Comparison of ENCODE assay signal across 27 cellular contexts in the genomic region with DNA sequence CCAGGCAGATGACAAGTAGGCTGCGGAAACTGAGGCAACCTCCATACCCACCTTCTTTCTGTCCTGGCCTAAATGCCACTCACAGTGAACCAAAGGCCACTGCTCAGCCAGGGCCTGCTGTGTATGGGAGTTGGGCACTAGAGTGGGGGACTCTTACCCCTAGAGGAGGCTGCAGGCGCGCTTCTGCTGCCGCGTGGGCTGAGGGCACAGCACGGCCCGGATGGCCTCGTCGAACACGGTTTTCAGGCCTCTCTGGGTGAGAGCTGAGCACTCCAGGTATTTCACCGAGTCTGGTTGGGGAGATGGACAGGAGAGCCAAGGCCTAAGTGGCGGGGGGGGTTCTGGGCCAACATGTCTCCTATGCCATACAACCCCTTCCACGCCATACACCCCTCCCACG. TPM values are rescaled to one million over a fixed set of nuclear protein-coding genes. Genes with fewer than 3 reads are reported as not detected.
A peak's percentile ranks its signal among the peaks of the same experiment; 100 is the strongest.
DNase-seq lines count a peak whose midpoint lies in the region; ATAC-seq and TF ChIP-seq lines count a peak whose summit lies in the region.
"Had no signal": no experiment of that assay in that cellular context is flagged by ENCODE, and none has a peak within 500 bp of the region (broad histone marks: within the 10 kb centered on the region; RNA-seq: fewer than 3 reads in every experiment).

No MANE protein-coding gene starts in this region.

- no peaks in the 10 kb centered on the region for H4K20me1 ChIP-seq in HCT116 (ENCODE audit: insufficient read depth)

- no peak overlapping the region for H3K4me3 Mint-ChIP-seq in activated CD8-positive, alpha-beta memory T cell treated with anti-CD3 and anti-CD28 coated beads, Interleukin-2, amount 10 ng/mL, durations not matched to agents 7 days and 5 days
- peak overlapping the region; percentile 92 for H3K4me3 Mint-ChIP-seq in activated T-helper 17 cell treated with anti-CD3 and anti-CD28 coated beads, Interleukin-2, amount 50 U/mL, for 72 hours
- H3K4me3 Mint-ChIP-seq in nephron progenitor cell, result no peak overlapping the region
- H3K4me3 Mint-ChIP-seq: CD14-positive monocyte, H9, nephron had no signal

- peaks cover 0 to under 1% of the 10 kb centered on the region in 2 experiments; a peak in 1 of 4 replicates for H3K9me3 ChIP-seq in HCT116 (ENCODE audit: control insufficient read depth in 1 of 2, insufficient read depth in 1 of 2, low read depth in 1 of 2, low read length in 2 of 2)
- no peaks in the 10 kb centered on the region for H3K9me3 ChIP-seq in uterus
- H3K9me3 ChIP-seq: ascending aorta, gastroesophageal sphincter, MG63, prostate gland had no signal

- BruUV-seq in HCT116 (replicated peaks; lab: Mats Ljungman, UMichigan), result no TSS peak

- POLR2A ChIA-PET in HCT116 (lab: Charles Lee), result no interaction called here

- H3K27me3 Mint-ChIP-seq in activated CD8-positive, alpha-beta memory T cell treated with anti-CD3 and anti-CD28 coated beads, Interleukin-2, amount 10 ng/mL, durations not matched to agents 7 days and 5 days, result no peaks in the 10 kb centered on the region
- H3K27me3 Mint-ChIP-seq in activated T-helper 17 cell treated with anti-CD3 and anti-CD28 coated beads, Interleukin-2, amount 50 U/mL, for 72 hours, result no peaks in the 10 kb centered on the region
- peaks cover 20% of the 10 kb centered on the region for H3K27me3 Mint-ChIP-seq in nephron progenitor cell (ENCODE audit: low read depth, poor library complexity)

- RAD21 ChIA-PET in HCT116 (lab: Charles Lee; ENCODE audit: low non-redundant PET in 1 of 2, low total read pairs in 2 of 2, uncharacterized antibody in 2 of 2, unreplicated experiment in 2 of 2), result no interaction called here

- peak overlapping the region; percentile 96 for H3K27ac Mint-ChIP-seq in activated CD8-positive, alpha-beta memory T cell treated with anti-CD3 and anti-CD28 coated beads, Interleukin-2, amount 10 ng/mL, durations not matched to agents 7 days and 5 days
- H3K27ac Mint-ChIP-seq in activated T-helper 17 cell treated with anti-CD3 and anti-CD28 coated beads, Interleukin-2, amount 50 U/mL, for 72 hours, result peak overlapping the region; percentile 91
- peak overlapping the region; percentile 27 for H3K27ac Mint-ChIP-seq in nephron progenitor cell
- H3K27ac Mint-ChIP-seq: H9, nephron had no signal

- no peak for ATAC-seq in activated CD8-positive, alpha-beta memory T cell treated with anti-CD3 and anti-CD28 coated beads, Interleukin-2, amount 10 ng/mL, durations not matched to agents 7 days and 5 days
- no peak for ATAC-seq in HCT116
- ATAC-seq in activated T-helper 17 cell treated with anti-CD3 and anti-CD28 coated beads, Interleukin-2, amount 50 U/mL, for 72 hours (replicated peaks), result no peak
- ATAC-seq: gastroesophageal sphincter, HepG2, PC-3 had no signal

- TF ChIP-seq CTCF in HCT116 (IDR thresholded peaks at IDR 0.05 in 2 of 3, conservative IDR thresholded peaks at IDR 0.05 in 1 of 3; ENCODE audit: borderline replicate concordance in 1 of 3, insufficient read depth in 1 of 3, low read depth in 2 of 3, low read length in 2 of 3), result no peak
- no peak for TF ChIP-seq CTCF in nephron progenitor cell (IDR thresholded peaks at IDR 0.05)
- TF ChIP-seq CTCF in uterus (IDR thresholded peaks at IDR 0.05), result no peak

- H3K9me2 ChIP-seq in HCT116 (ENCODE audit: insufficient read depth), result no peaks in the 10 kb centered on the region

- peaks cover 90% of the 10 kb centered on the region for H3K4me1 Mint-ChIP-seq in activated CD8-positive, alpha-beta memory T cell treated with anti-CD3 and anti-CD28 coated beads, Interleukin-2, amount 10 ng/mL, durations not matched to agents 7 days and 5 days
- peaks cover 69% of the 10 kb centered on the region for H3K4me1 Mint-ChIP-seq in activated T-helper 17 cell treated with anti-CD3 and anti-CD28 coated beads, Interleukin-2, amount 50 U/mL, for 72 hours
- peaks cover 23% of the 10 kb centered on the region for H3K4me1 Mint-ChIP-seq in nephron progenitor cell

- H3K27me3 ChIP-seq in HCT116 (ENCODE audit: insufficient read depth, low read length) (no peaks in the 10 kb centered on the region), uterus (no peaks in the 10 kb centered on the region)
- H3K27me3 ChIP-seq: ascending aorta, MG63 had no signal

- H2AFZ ChIP-seq in HCT116 (ENCODE audit: low read depth, low read length, poor library complexity, severe bottlenecking), result no peak overlapping the region

- H3K4me1 ChIP-seq in HCT116 (ENCODE audit: control insufficient read depth in 1 of 2, insufficient read depth in 2 of 2, low read length in 2 of 2) (peaks cover 24 to 41% of the 10 kb centered on the region in 2 experiments), uterus (no peaks in the 10 kb centered on the region)
- H3K4me1 ChIP-seq: ascending aorta, prostate gland had no signal

- TF ChIP-seq RAD21 in HCT116 (IDR thresholded peaks at IDR 0.05; ENCODE audit: low read depth), result no peak

- H3K4me3 ChIP-seq in HCT116 (replicated peaks in 1 of 2; ENCODE audit: low read depth in 1 of 2, low read length in 2 of 2) (no peak overlapping the region), uterus (no peak overlapping the region)
- H3K4me3 ChIP-seq: ascending aorta, gastroesophageal sphincter, MG63, prostate gland had no signal

- DNase-seq in activated CD8-positive, alpha-beta memory T cell treated with anti-CD3 and anti-CD28 coated beads, Interleukin-2, amount 10 ng/mL, durations not matched to agents 7 days and 5 days, result no peak
- DNase-seq in activated CD8-positive, alpha-beta memory T cell treated with anti-CD3 and anti-CD28 coated beads, Interleukin-2, amount 50 U/mL, for 4 hours, result no peak
- no peak for DNase-seq in HCT116 (ENCODE audit: low read depth, low spot score)
- DNase-seq in nephron progenitor cell, result no peak
- no peak for DNase-seq in NCI-H146 (lab: John Stamatoyannopoulos, UW)
- DNase-seq in mesenteric fat pad (ENCODE audit: low spot score), result no peak
- DNase-seq in uterus, result no peak
- DNase-seq: activated CD4-positive, CD25-positive, alpha-beta regulatory T cell treated with anti-CD3 and anti-CD28 coated beads, Interleukin-2, amount 50 U/mL, for 72 hours; DMS53; H9; kidney glomerular epithelial cell; MG63; NCI-H1694; PC-3; stimulated activated CD4-positive, alpha-beta T cell treated with anti-CD3 and anti-CD28 coated beads, Interleukin-2, amount 100 ng/mL, for 48 hours; T1000 had no signal

- H3K36me3 Mint-ChIP-seq in activated CD8-positive, alpha-beta memory T cell treated with anti-CD3 and anti-CD28 coated beads, Interleukin-2, amount 10 ng/mL, durations not matched to agents 7 days and 5 days, result peaks cover 84% of the 10 kb centered on the region
- H3K36me3 Mint-ChIP-seq in activated T-helper 17 cell treated with anti-CD3 and anti-CD28 coated beads, Interleukin-2, amount 50 U/mL, for 72 hours (ENCODE audit: low read depth), result peaks cover 95% of the 10 kb centered on the region
- no peaks in the 10 kb centered on the region for H3K36me3 Mint-ChIP-seq in nephron progenitor cell (ENCODE audit: low read depth)

- no peaks in the 10 kb centered on the region for H3K79me2 ChIP-seq in HCT116 (ENCODE audit: insufficient read depth, low read length)

- CTCF ChIA-PET in activated CD8-positive, alpha-beta memory T cell treated with anti-CD3 and anti-CD28 coated beads, Interleukin-2, amount 10 ng/mL, durations not matched to agents 7 days and 5 days (lab: Charles Lee), result interaction anchor here (1.2 to 2.1 kb wide), 5 partner anchors 16 to 59 kb away, joined by 3 to 15 read pairs (median 5); no protein-coding TSS in a partner anchor
- CTCF ChIA-PET in HCT116 (lab: Charles Lee), result interaction anchor here (2.5 kb wide), 1 partner anchor 33 kb away, joined by 16 read pairs; no protein-coding TSS in a partner anchor

- H3K36me3 ChIP-seq in HCT116 (ENCODE audit: control insufficient read depth in 1 of 2, insufficient read depth in 2 of 2, low read length in 2 of 2), result peaks cover 0 to 7% of the 10 kb centered on the region in 2 experiments; a peak in 1 of 4 replicates
- no peaks in the 10 kb centered on the region for H3K36me3 ChIP-seq in uterus
- H3K36me3 ChIP-seq: ascending aorta, gastroesophageal sphincter, MG63, prostate gland had no signal

- intact Hi-C loops in HCT116 (cut with micrococcal nuclease), result no loop called here
- intact Hi-C loops in uterus (cut with DNase I; ENCODE audit: low total_unique reads), result no loop called here

- H3K4me2 ChIP-seq in HCT116 (ENCODE audit: low read length), result no peak overlapping the region

- no peak for TF ChIP-seq POLR2A in HCT116 (IDR thresholded peaks at IDR 0.05; ENCODE audit: borderline replicate concordance, extremely low read depth, insufficient read depth, insufficient read length)
- no peak for TF ChIP-seq POLR2A in uterus (IDR thresholded peaks at IDR 0.05)

- peaks cover under 1% of the 10 kb centered on the region for H3K9me3 Mint-ChIP-seq in activated CD8-positive, alpha-beta memory T cell treated with anti-CD3 and anti-CD28 coated beads, Interleukin-2, amount 10 ng/mL, durations not matched to agents 7 days and 5 days (ENCODE audit: low read depth)
- peaks cover 4% of the 10 kb centered on the region for H3K9me3 Mint-ChIP-seq in activated T-helper 17 cell treated with anti-CD3 and anti-CD28 coated beads, Interleukin-2, amount 50 U/mL, for 72 hours
- peaks cover 3% of the 10 kb centered on the region for H3K9me3 Mint-ChIP-seq in nephron progenitor cell
- H3K9me3 Mint-ChIP-seq: H9, nephron had no signal

- no peak overlapping the region for H3K9ac ChIP-seq in HCT116 (ENCODE audit: low read length)

- H3K27ac ChIP-seq in HCT116 (ENCODE audit: low read depth, low read length) (no peak overlapping the region), uterus (no peak overlapping the region)
- H3K27ac ChIP-seq: ascending aorta, gastroesophageal sphincter, prostate gland had no signal

RNA-seq across cellular contexts. Expression of a gene that starts 14.2 kb away (rescaled TPM):
- total RNA-seq in activated CD8-positive, alpha-beta memory T cell treated with anti-CD3 and anti-CD28 coated beads, Interleukin-2, amount 10 ng/mL, durations not matched to agents 7 days and 5 days, result 1 to 10 TPM; 1.3 to 2.2 TPM
- total RNA-seq in HCT116 (2021; ENCODE audit: unreplicated experiment), result not detected
- 0.04 TPM in 1 of 2 replicates, not detected in the other for polyA plus RNA-seq in HCT116 (2012)
- total RNA-seq in activated T-helper 17 cell treated with anti-CD3 and anti-CD28 coated beads, Interleukin-2, amount 50 U/mL, for 72 hours, result 10 to 100 TPM in 1 of 2 donors, 1 to 10 TPM in 1; 2.6 to 16.2 TPM
- total RNA-seq in mesenteric fat pad, result not detected
- 1 to 10 TPM in 2 of 4 donors, under 1 TPM in 1, not detected in 1; under 0.01 to 5.8 (median 3.1) TPM for total RNA-seq in uterus
- total RNA-seq: A673, ascending aorta, gastroesophageal sphincter, SK-MEL-5, subcutaneous adipose tissue, urinary bladder had no signal
- polyA plus RNA-seq: CD14-positive monocyte, urinary bladder had no signal

RNA-seq across cellular contexts. Expression of a gene that starts 17.6 kb away (rescaled TPM):
- 100 to 1,000 TPM; 834 to 907 TPM for total RNA-seq in activated CD8-positive, alpha-beta memory T cell treated with anti-CD3 and anti-CD28 coated beads, Interleukin-2, amount 10 ng/mL, durations not matched to agents 7 days and 5 days
- total RNA-seq in HCT116 (2021; ENCODE audit: unreplicated experiment) (62.0 TPM), mesenteric fat pad (26.1 TPM), uterus (1 to 10 TPM; 2.4 to 6.7 (median 4.5) TPM)
- polyA plus RNA-seq in HCT116 (2012), result 122 and 124 TPM in 2 replicates
- total RNA-seq in activated T-helper 17 cell treated with anti-CD3 and anti-CD28 coated beads, Interleukin-2, amount 50 U/mL, for 72 hours, result 1,000 to 10,000 TPM in 1 of 2 donors, 100 to 1,000 TPM in 1; 674 to 1,069 TPM
- total RNA-seq: HepG2, SK-MEL-5 had no signal

RNA-seq across cellular contexts. Expression of a gene that starts 38.5 kb away (rescaled TPM):
- total RNA-seq in activated CD8-positive, alpha-beta memory T cell treated with anti-CD3 and anti-CD28 coated beads, Interleukin-2, amount 10 ng/mL, durations not matched to agents 7 days and 5 days, result 1 to 10 TPM; 6.7 to 7.4 TPM
- total RNA-seq in HCT116 (2021; ENCODE audit: unreplicated experiment), result 15.2 TPM
- polyA plus RNA-seq in HCT116 (2012), result 9.4 and 13.4 TPM in 2 replicates
- total RNA-seq in activated T-helper 17 cell treated with anti-CD3 and anti-CD28 coated beads, Interleukin-2, amount 50 U/mL, for 72 hours, result 10 to 100 TPM in 1 of 2 donors, 1 to 10 TPM in 1; 5.0 to 16.3 TPM
- 1.3 TPM for total RNA-seq in mesenteric fat pad
- total RNA-seq in uterus, result 10 to 100 TPM in 1 of 4 donors, 1 to 10 TPM in 2, under 1 TPM in 1; 0.29 to 16.0 (median 3.1) TPM

RNA-seq across cellular contexts. Expression of a gene that starts 55.8 kb away (rescaled TPM):
- total RNA-seq in activated CD8-positive, alpha-beta memory T cell treated with anti-CD3 and anti-CD28 coated beads, Interleukin-2, amount 10 ng/mL, durations not matched to agents 7 days and 5 days, result 100 to 1,000 TPM in 1 of 2 experiments, 10 to 100 TPM in 1; 97.8 to 123 TPM
- total RNA-seq in HCT116 (2021; ENCODE audit: unreplicated experiment), result 3.8 TPM
- polyA plus RNA-seq in HCT116 (2012), result 4.9 and 6.4 TPM in 2 replicates
- 100 to 1,000 TPM in 1 of 2 donors, 10 to 100 TPM in 1; 53.7 to 124 TPM for total RNA-seq in activated T-helper 17 cell treated with anti-CD3 and anti-CD28 coated beads, Interleukin-2, amount 50 U/mL, for 72 hours
- 44.7 TPM for total RNA-seq in mesenteric fat pad
- 10 to 100 TPM in 1 of 4 donors, 1 to 10 TPM in 3; 3.8 to 12.2 (median 5.9) TPM for total RNA-seq in uterus
- total RNA-seq: A673, H9, HepG2 had no signal
- polyA plus RNA-seq: HepG2 had no signal

Comparison
In these comparisons a context has a peak if more than half of its experiments do, and no peak if none do; other contexts are left out.
1. H3K27ac Mint-ChIP-seq: peak in every context shown above with its lines; median percentile 96 in activated CD8-positive, alpha-beta memory T cell treated with anti-CD3 and anti-CD28 coated beads, Interleukin-2, amount 10 ng/mL, durations not matched to agents 7 days and 5 days; 91 in activated T-helper 17 cell treated with anti-CD3 and anti-CD28 coated beads, Interleukin-2, amount 50 U/mL, for 72 hours; 27 in nephron progenitor cell.
2. RNA of a gene that starts 17.6 kb away (total RNA-seq): 674 to 1,069 TPM in activated T-helper 17 cell treated with anti-CD3 and anti-CD28 coated beads, Interleukin-2, amount 50 U/mL, for 72 hours and 834 to 907 TPM in activated CD8-positive, alpha-beta memory T cell treated with anti-CD3 and anti-CD28 coated beads, Interleukin-2, amount 10 ng/mL, durations not matched to agents 7 days and 5 days; 62.0 TPM in HCT116 (single experiment), 26.1 TPM in mesenteric fat pad (single experiment) and 2.4 to 6.7 TPM in uterus; every median in the first group is over 10 times any median in the second.